In the genomic region with DNA sequence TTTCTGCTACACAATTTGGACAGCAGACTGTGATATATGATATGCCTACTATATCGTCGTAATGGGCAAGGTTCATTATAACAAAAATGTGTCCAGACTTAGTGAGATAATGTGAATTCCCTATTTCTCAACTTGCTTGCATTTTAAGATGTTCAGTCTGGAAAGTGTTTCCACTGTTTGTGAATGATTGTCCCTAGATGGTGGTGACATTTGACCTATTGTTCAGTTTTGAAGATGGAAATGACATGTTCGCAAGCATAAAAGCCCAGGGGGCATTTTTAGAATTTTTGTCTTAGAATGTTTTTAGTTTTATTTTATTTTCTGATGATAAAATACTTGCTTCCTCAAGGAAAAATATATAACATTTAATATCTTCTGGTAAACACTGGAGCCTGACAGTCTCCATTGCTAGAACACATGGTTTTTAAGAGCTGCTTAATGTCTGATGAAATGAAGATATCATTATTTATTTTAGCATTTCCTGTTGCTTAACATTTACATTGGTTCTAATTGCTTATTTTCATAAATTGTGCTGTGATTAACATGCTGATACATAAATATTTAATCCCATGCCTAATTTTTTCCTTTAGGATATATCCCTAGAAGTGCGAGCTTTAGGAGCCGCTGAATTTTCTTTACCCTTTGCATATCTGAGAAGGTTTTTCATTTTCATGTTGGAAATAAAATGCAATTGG, we compare ENCODE assay signal across 15 cellular contexts. TPM values are rescaled to one million over a fixed set of nuclear protein-coding genes. Genes with fewer than 3 reads are reported as not detected.
DNase-seq lines count a peak whose midpoint lies in the region; ATAC-seq and TF ChIP-seq lines count a peak whose summit lies in the region.
"Had no signal": no experiment of that assay in that cellular context is flagged by ENCODE, and none has a peak within 500 bp of the region (broad histone marks: within the 10 kb centered on the region; RNA-seq: fewer than 3 reads in every experiment).

No MANE protein-coding gene starts in this region.

- H3K36me3 Mint-ChIP-seq in osteocyte (ENCODE audit: unreplicated experiment) = no peaks in the 10 kb centered on the region
- H3K36me3 Mint-ChIP-seq in CD14-positive monocyte = peaks cover 3 to 6% of the 10 kb centered on the region in 2 donors
- H3K36me3 Mint-ChIP-seq: activated naive CD4-positive, alpha-beta T cell treated with anti-CD3 and anti-CD28 coated beads, Interleukin-2, amount 10 ng/mL, durations not matched to agents 7 days and 5 days had no signal

- peak overlapping the region; percentile 79 to 87 (median 84) for H3K27ac ChIP-seq in gastroesophageal sphincter
- H3K27ac ChIP-seq in aorta (ENCODE audit: low read depth in 1 of 2, low read length in 2 of 2) = no peak overlapping the region
- H3K27ac ChIP-seq: neutrophil had no signal

- H3K4me3 Mint-ChIP-seq in osteocyte (ENCODE audit: unreplicated experiment) = peak overlapping the region; percentile 10
- H3K4me3 Mint-ChIP-seq in CD14-positive monocyte = no peak overlapping the region
- H3K4me3 Mint-ChIP-seq: activated CD8-positive, alpha-beta T cell treated with anti-CD3 and anti-CD28 coated beads, Interleukin-2, amount 10 ng/mL, durations not matched to agents 7 days and 5 days; activated naive CD4-positive, alpha-beta T cell treated with anti-CD3 and anti-CD28 coated beads, Interleukin-2, amount 10 ng/mL, durations not matched to agents 7 days and 5 days; T-helper 2 cell treated with Interferon-gamma antibody and Interleukin-4, amounts not matched to agents 5 μg/mL and 100 μg/mL, for 36 hours had no signal

- intact Hi-C loops in Right ventricle myocardium inferior (cut with DNase I) = no loop called here
- intact Hi-C loops in cardiac septum (cut with DNase I) = no loop called here
- intact Hi-C loops in aorta (cut with DNase I) = no loop called here
- intact Hi-C loops in CD14-positive monocyte (cut with micrococcal nuclease) = no loop called here

- H3K9me3 ChIP-seq in gastroesophageal sphincter (no peaks in the 10 kb centered on the region), aorta (ENCODE audit: control insufficient read depth, low read length) (no peaks in the 10 kb centered on the region)
- H3K9me3 ChIP-seq: neutrophil had no signal

- TF ChIP-seq EP300 in gastroesophageal sphincter (IDR thresholded peaks at IDR 0.05) = no peak

- peaks cover 78% of the 10 kb centered on the region for H3K4me1 Mint-ChIP-seq in osteocyte (ENCODE audit: unreplicated experiment)
- H3K4me1 Mint-ChIP-seq in CD14-positive monocyte = no peaks in the 10 kb centered on the region
- H3K4me1 Mint-ChIP-seq: activated naive CD4-positive, alpha-beta T cell treated with anti-CD3 and anti-CD28 coated beads, Interleukin-2, amount 10 ng/mL, durations not matched to agents 7 days and 5 days had no signal

- H3K9me3 Mint-ChIP-seq in osteocyte (ENCODE audit: unreplicated experiment) = no peaks in the 10 kb centered on the region
- H3K9me3 Mint-ChIP-seq in CD14-positive monocyte = peaks cover 0 to 2% (median 0%) of the 10 kb centered on the region in 7 donors
- H3K9me3 Mint-ChIP-seq: activated naive CD4-positive, alpha-beta T cell treated with anti-CD3 and anti-CD28 coated beads, Interleukin-2, amount 10 ng/mL, durations not matched to agents 7 days and 5 days; T-helper 2 cell treated with Interferon-gamma antibody and Interleukin-4, amounts not matched to agents 5 μg/mL and 100 μg/mL, for 36 hours had no signal

- H3K27ac Mint-ChIP-seq in osteocyte (ENCODE audit: unreplicated experiment) = peak overlapping the region; percentile 85
- H3K27ac Mint-ChIP-seq in CD14-positive monocyte = no peak overlapping the region
- H3K27ac Mint-ChIP-seq: activated CD8-positive, alpha-beta T cell treated with anti-CD3 and anti-CD28 coated beads, Interleukin-2, amount 10 ng/mL, durations not matched to agents 7 days and 5 days; activated naive CD4-positive, alpha-beta T cell treated with anti-CD3 and anti-CD28 coated beads, Interleukin-2, amount 10 ng/mL, durations not matched to agents 7 days and 5 days; T-helper 2 cell treated with Interferon-gamma antibody and Interleukin-4, amounts not matched to agents 5 μg/mL and 100 μg/mL, for 36 hours had no signal

- DNase-seq in Right ventricle myocardium inferior (ENCODE audit: missing footprints) (no peak), cardiac septum (ENCODE audit: low spot score) (no peak), osteocyte (ENCODE audit: extremely low spot score, unreplicated experiment) (no peak), aorta (no peak), inferior parietal cortex (ENCODE audit: extremely low spot score) (no peak), CD14-positive monocyte (ENCODE audit: low spot score) (no peak)
- DNase-seq: activated CD8-positive, alpha-beta T cell treated with anti-CD3 and anti-CD28 coated beads, Interleukin-2, amount 10 ng/mL, durations not matched to agents 7 days and 5 days; activated naive CD4-positive, alpha-beta T cell treated with anti-CD3 and anti-CD28 coated beads, Interleukin-2, amount 10 ng/mL, durations not matched to agents 7 days and 5 days; DMS79 treated with DMSO at 0.1 percent for 48 hours; Karpas-422; stimulated activated naive CD4-positive, alpha-beta T cell treated with Interleukin-2 at 50 U/mL for 16 hours had no signal

- no peak overlapping the region for H3K4me3 ChIP-seq in gastroesophageal sphincter
- H3K4me3 ChIP-seq in aorta (ENCODE audit: low read length in 2 of 2) = no peak overlapping the region

- TF ChIP-seq CTCF in gastroesophageal sphincter (IDR thresholded peaks at IDR 0.05) (no peak), osteocyte (IDR thresholded peaks at IDR 0.05) (no peak), CD14-positive monocyte (IDR thresholded peaks at IDR 0.05) (no peak)

- 36 to 47% methylated on average over 5 of the region's 5 CpGs for WGBS in gastroesophageal sphincter (ENCODE audit: low coverage in 1 of 2), 2 donors
- WGBS in aorta, 2 donors = 64 to 75% methylated on average over 5 of the region's 5 CpGs

- TF ChIP-seq POLR2A in gastroesophageal sphincter (IDR thresholded peaks at IDR 0.05) = no peak

- ATAC-seq in Right ventricle myocardium inferior = peak; percentile 58
- peak; percentile 73 for ATAC-seq in gastroesophageal sphincter
- peak; percentile 59 for ATAC-seq in aorta (ENCODE audit: low FRiP score)
- ATAC-seq in HG02884 (IDR thresholded peaks at IDR 0.05; ENCODE audit: unreplicated experiment) = no peak
- ATAC-seq: activated CD8-positive, alpha-beta T cell treated with anti-CD3 and anti-CD28 coated beads, Interleukin-2, amount 10 ng/mL, durations not matched to agents 7 days and 5 days had no signal

- no peaks in the 10 kb centered on the region for H3K36me3 ChIP-seq in gastroesophageal sphincter
- H3K36me3 ChIP-seq in aorta (ENCODE audit: control insufficient read depth in 1 of 2, insufficient read depth in 2 of 2, low read length in 1 of 2) = no peaks in the 10 kb centered on the region
- H3K36me3 ChIP-seq: neutrophil had no signal

- H3K27me3 Mint-ChIP-seq in osteocyte (ENCODE audit: unreplicated experiment) = no peaks in the 10 kb centered on the region
- peaks cover 0 to 2% (median 0%) of the 10 kb centered on the region in 3 donors for H3K27me3 Mint-ChIP-seq in CD14-positive monocyte (ENCODE audit: low read depth in 3 of 3)
- H3K27me3 Mint-ChIP-seq: activated naive CD4-positive, alpha-beta T cell treated with anti-CD3 and anti-CD28 coated beads, Interleukin-2, amount 10 ng/mL, durations not matched to agents 7 days and 5 days had no signal

- H3K27me3 ChIP-seq in gastroesophageal sphincter = no peaks in the 10 kb centered on the region
- no peaks in the 10 kb centered on the region for H3K27me3 ChIP-seq in aorta (ENCODE audit: control insufficient read depth in 1 of 2, insufficient read depth in 2 of 2, low read length in 1 of 2)

- H3K4me1 ChIP-seq in gastroesophageal sphincter (peaks cover 44 to 86% (median 46%) of the 10 kb centered on the region in 3 donors), aorta (ENCODE audit: control insufficient read depth in 1 of 2, insufficient read depth in 2 of 2, low read length in 2 of 2) (peaks cover 0 to 2% of the 10 kb centered on the region in 2 donors)

RNA-seq across cellular contexts. Expression of a gene that starts 27.1 kb away (rescaled TPM):
- total RNA-seq in Right ventricle myocardium inferior = 69.1 TPM
- total RNA-seq in cardiac septum = 67.6 TPM
- 100 to 1,000 TPM; 113 to 129 (median 118) TPM for total RNA-seq in gastroesophageal sphincter
- total RNA-seq in osteocyte = 66.6 and 71.8 TPM in 2 replicates
- 10 to 100 TPM; 73.4 to 79.4 TPM for total RNA-seq in aorta
- polyA plus RNA-seq in aorta = 10 to 100 TPM; 26.5 to 38.0 TPM
- polyA plus RNA-seq in CD14-positive monocyte = 10 to 100 TPM; 13.4 to 15.5 TPM

Comparison
In these comparisons a context has a peak if more than half of its experiments do, and no peak if none do; other contexts are left out.
1. H3K27ac ChIP-seq: peak in gastroesophageal sphincter (4 of 4); none in aorta (0 of 2).